Comparison of ENCODE assay signal across 2 cellular contexts in the genomic region with DNA sequence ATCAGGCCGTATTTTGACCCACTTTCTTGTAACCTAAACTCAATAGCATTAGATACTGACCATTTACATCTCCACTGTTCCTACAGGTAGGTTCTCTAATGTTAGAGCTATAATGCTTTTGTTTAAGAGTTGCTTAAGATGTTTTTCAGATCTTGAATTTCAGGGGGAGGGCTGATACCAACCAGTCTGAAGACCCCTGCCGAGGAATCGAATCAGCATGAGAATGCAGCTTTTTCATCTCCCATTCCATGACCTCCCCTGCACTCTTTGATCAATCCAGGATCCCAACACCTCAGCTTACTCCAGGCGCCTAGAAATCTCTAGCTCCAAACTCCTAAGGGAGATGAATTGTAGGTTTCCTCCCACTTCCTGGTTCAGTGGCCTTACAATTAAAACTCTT.
A peak's percentile ranks its signal among the peaks of the same experiment; 100 is the strongest.
TF ChIP-seq lines count a peak whose summit lies in the region.

No MANE protein-coding gene starts in this region.

TF ChIP-seq in H1, 55 proteins besides CTCF, POLR2A, EP300 and RAD21 (continued from another document):
- TF ChIP-seq CEBPB (IDR thresholded peaks at IDR 0.05; ENCODE audit: low read depth, low read length) (0 out of 2 replicates have a peak, but pooled peaks have one; percentile 65), TAF1 (IDR thresholded peaks at IDR 0.05; ENCODE audit: low read depth, low read length) (no peak), KDM5A (IDR thresholded peaks at IDR 0.05; ENCODE audit: low read length) (no peak), SP2 (IDR thresholded peaks at IDR 0.05; ENCODE audit: low read length) (no peak), GTF2F1 (IDR thresholded peaks at IDR 0.05; ENCODE audit: borderline replicate concordance, low read depth, low read length) (no peak), KDM1A (IDR thresholded peaks at IDR 0.05; ENCODE audit: borderline replicate concordance, low read length) (no peak), POLR2AphosphoS5 (IDR thresholded peaks at IDR 0.05; ENCODE audit: low read depth, low read length) (0 out of 2 replicates have a peak, but pooled peaks have one; percentile 24), MAFK (IDR thresholded peaks at IDR 0.05; ENCODE audit: low read depth, low read length) (no peak), KDM4A (IDR thresholded peaks at IDR 0.05; ENCODE audit: low read depth, low read length, severe bottlenecking) (no peak), TBP (IDR thresholded peaks at IDR 0.05; ENCODE audit: low read depth, low read length) (no peak), CBX8 (IDR thresholded peaks at IDR 0.05; ENCODE audit: borderline replicate concordance, low read depth, low read length) (no peak), TCF12 (IDR thresholded peaks at IDR 0.05; ENCODE audit: low read depth, low read length) (0 out of 2 replicates have a peak, but pooled peaks have one; percentile 55), GABPA (IDR thresholded peaks at IDR 0.05; ENCODE audit: borderline replicate concordance, insufficient read depth, low read length) (no peak), RXRA (IDR thresholded peaks at IDR 0.05; ENCODE audit: insufficient read depth, low read depth, low read length) (0 out of 2 replicates have a peak, but pooled peaks have one; percentile 48), BCL11A (IDR thresholded peaks at IDR 0.05; ENCODE audit: low read depth in 2 of 2, low read length in 2 of 2) (no peak), TEAD4 (IDR thresholded peaks at IDR 0.05; ENCODE audit: low read depth, low read length) (peak; percentile 66), CREB1 (IDR thresholded peaks at IDR 0.05) (no peak), BRCA1 (IDR thresholded peaks at IDR 0.05; ENCODE audit: low read depth, low read length) (no peak), POU5F1 (IDR thresholded peaks at IDR 0.05; ENCODE audit: low read depth, low read length) (peak; percentile 85; the same call in 1 of the 2 replicates), CTBP2 (IDR thresholded peaks at IDR 0.05; ENCODE audit: borderline replicate concordance, insufficient read depth, insufficient read length, low read length) (no peak)
TF ChIP-seq in H1: peak in this region for 7.

TF ChIP-seq in HEK293T, 16 proteins besides CTCF, POLR2A, EP300 and RAD21 (continued from another document):
- TF ChIP-seq, protein P1, sequence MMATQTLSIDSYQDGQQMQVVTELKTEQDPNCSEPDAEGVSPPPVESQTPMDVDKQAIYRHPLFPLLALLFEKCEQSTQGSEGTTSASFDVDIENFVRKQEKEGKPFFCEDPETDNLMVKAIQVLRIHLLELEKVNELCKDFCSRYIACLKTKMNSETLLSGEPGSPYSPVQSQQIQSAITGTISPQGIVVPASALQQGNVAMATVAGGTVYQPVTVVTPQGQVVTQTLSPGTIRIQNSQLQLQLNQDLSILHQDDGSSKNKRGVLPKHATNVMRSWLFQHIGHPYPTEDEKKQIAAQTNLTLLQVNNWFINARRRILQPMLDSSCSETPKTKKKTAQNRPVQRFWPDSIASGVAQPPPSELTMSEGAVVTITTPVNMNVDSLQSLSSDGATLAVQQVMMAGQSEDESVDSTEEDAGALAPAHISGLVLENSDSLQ (IDR thresholded peaks at IDR 0.05), result no peak
- no peak for TF ChIP-seq ZNF384 (IDR thresholded peaks at IDR 0.05)
- no peak for TF ChIP-seq ARNT (IDR thresholded peaks at IDR 0.05)
- no peak for TF ChIP-seq CTBP1 (IDR thresholded peaks at IDR 0.05; ENCODE audit: borderline replicate concordance)
